Comparison of ENCODE assay signal across 9 cellular contexts in the genomic region with DNA sequence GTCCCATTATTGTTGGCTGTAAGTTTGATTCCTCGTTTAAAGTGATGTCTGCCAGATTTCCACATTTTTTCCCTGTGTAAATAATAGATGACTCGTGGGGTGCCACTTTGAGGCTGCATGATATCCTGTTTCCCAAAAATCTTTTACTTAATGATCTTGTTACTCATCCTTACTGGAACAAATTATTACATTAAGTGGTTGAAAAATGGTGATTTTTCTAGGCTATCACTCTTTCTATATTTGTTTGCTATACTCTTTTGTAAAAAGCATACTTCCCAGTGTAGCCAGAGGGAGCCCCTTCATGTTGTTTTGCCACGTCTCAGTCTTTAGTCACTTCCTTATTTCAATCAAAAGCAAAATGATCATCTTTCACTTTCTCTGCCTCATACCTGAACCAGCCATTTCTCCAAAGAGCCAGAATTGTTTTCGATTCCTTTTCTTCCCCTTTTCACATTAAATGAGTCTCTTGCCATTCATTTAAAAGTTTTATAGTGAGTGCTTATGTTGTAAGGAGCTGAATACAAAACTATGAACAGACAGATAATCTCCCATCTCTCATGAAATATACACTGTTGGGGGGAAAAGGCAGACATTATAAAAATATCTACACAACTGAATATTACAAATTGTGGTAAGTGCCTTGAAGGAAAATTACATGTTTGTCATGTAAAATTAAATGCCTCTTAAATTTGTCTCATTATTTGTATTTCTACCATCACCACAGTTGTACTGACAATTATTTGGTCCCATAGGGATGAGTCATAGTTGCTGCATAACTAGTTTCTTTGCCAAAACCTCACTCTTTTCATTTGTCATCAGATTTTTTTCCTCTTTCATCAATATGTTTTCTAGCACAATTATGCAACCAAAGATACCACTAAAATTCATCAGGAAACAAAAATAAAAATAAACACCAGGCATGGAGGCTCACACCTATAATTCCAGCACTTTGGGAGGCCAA. TPM values are rescaled to one million over a fixed set of nuclear protein-coding genes. Genes with fewer than 3 reads are reported as not detected.
DNase-seq lines count a peak whose midpoint lies in the region; ATAC-seq, FAIRE-seq and TF ChIP-seq lines count a peak whose summit lies in the region.
"Had no signal": no experiment of that assay in that cellular context is flagged by ENCODE, and none has a peak within 500 bp of the region (broad histone marks: within the 10 kb centered on the region; RNA-seq: fewer than 3 reads in every experiment).

No MANE protein-coding gene starts in this region.

- H3K9me3 Mint-ChIP-seq in CD4-positive, alpha-beta memory T cell = no peaks in the 10 kb centered on the region

- peak in 3 of 5 donors; percentile 11 to 37 (median 17) for DNase-seq in CD4-positive, alpha-beta memory T cell
- DNase-seq in GM19238 (ENCODE audit: insufficient read length, low spot score) (peak; percentile 23), RWPE2 (ENCODE audit: low spot score) (no peak), foreskin keratinocyte (peak; percentile 53 to 65), urothelium cell line (ENCODE audit: low spot score) (peak; percentile 53), COR-L47 (lab: John Stamatoyannopoulos, UW) (no peak), posterior cingulate gyrus (no peak)

- intact Hi-C loops in CD4-positive, alpha-beta memory T cell (cut with micrococcal nuclease) = no loop called here
- intact Hi-C loops in posterior cingulate gyrus (cut with DNase I) = no loop called here

- H3K4me3 ChIP-seq in CD4-positive, alpha-beta memory T cell (ENCODE audit: low read length in 2 of 2) = no peak overlapping the region
- no peak overlapping the region for H3K4me3 ChIP-seq in RWPE2 (ENCODE audit: severe bottlenecking)

- no peak for FAIRE-seq in urothelium cell line (lab: Jason Lieb, UNC)

- POLR2A ChIA-PET in CD4-positive, alpha-beta memory T cell (lab: Charles Lee; ENCODE audit: partially characterized antibody) = no interaction called here

- H3K4me1 ChIP-seq in CD4-positive, alpha-beta memory T cell (ENCODE audit: insufficient read depth, low read length) = peaks cover 5% of the 10 kb centered on the region
- H3K4me1 ChIP-seq in RWPE2 (ENCODE audit: insufficient read depth, poor library complexity, severe bottlenecking) (peaks cover 18% of the 10 kb centered on the region), foreskin keratinocyte (peaks cover 16% of the 10 kb centered on the region)

- no peaks in the 10 kb centered on the region for H3K9me3 ChIP-seq in CD4-positive, alpha-beta memory T cell (ENCODE audit: control insufficient read depth in 1 of 2, low read length in 2 of 2)
- no peaks in the 10 kb centered on the region for H3K9me3 ChIP-seq in RWPE2 (ENCODE audit: severe bottlenecking)

- H3K27me3 Mint-ChIP-seq in CD4-positive, alpha-beta memory T cell = peaks cover 0 to 2% of the 10 kb centered on the region in 2 donors

- ATAC-seq in HG03103 (IDR thresholded peaks at IDR 0.05; ENCODE audit: low read depth, unreplicated experiment) (peak; percentile 99), RWPE2 (ENCODE audit: low read depth) (peak; percentile 87), foreskin keratinocyte (peak; percentile 67)
- ATAC-seq: Panc1 had no signal

- H3K4me3 Mint-ChIP-seq in CD4-positive, alpha-beta memory T cell = peak overlapping the region; percentile 8 to 79 (median 54)

- H3K27ac ChIP-seq in CD4-positive, alpha-beta memory T cell (ENCODE audit: low read depth, low read length) = no peak overlapping the region
- H3K27ac ChIP-seq in RWPE2 (ENCODE audit: poor library complexity, severe bottlenecking) (peak overlapping the region; percentile 72), foreskin keratinocyte (no peak overlapping the region)

- TF ChIP-seq CTCF in RWPE2 (IDR thresholded peaks at IDR 0.05; ENCODE audit: poor library complexity, severe bottlenecking) = peak; percentile 55
- TF ChIP-seq CTCF in foreskin keratinocyte (conservative IDR thresholded peaks at IDR 0.05) = peak; percentile 62

- peak overlapping the region; percentile 27 to 79 (median 71) for H3K27ac Mint-ChIP-seq in CD4-positive, alpha-beta memory T cell

- H3K4me1 Mint-ChIP-seq in CD4-positive, alpha-beta memory T cell = peaks cover 7 to 13% (median 8%) of the 10 kb centered on the region in 4 donors

- H3K36me3 ChIP-seq in CD4-positive, alpha-beta memory T cell (ENCODE audit: insufficient read depth, low read length) = no peaks in the 10 kb centered on the region
- H3K36me3 ChIP-seq in RWPE2 (ENCODE audit: low read depth) = no peaks in the 10 kb centered on the region

- no peaks in the 10 kb centered on the region for H3K36me3 Mint-ChIP-seq in CD4-positive, alpha-beta memory T cell

- CTCF ChIA-PET in CD4-positive, alpha-beta memory T cell (lab: Charles Lee; ENCODE audit: partially characterized antibody) = no interaction called here

- no peaks in the 10 kb centered on the region for H3K27me3 ChIP-seq in CD4-positive, alpha-beta memory T cell (ENCODE audit: insufficient read depth, low read length)
- no peaks in the 10 kb centered on the region for H3K27me3 ChIP-seq in RWPE2 (ENCODE audit: insufficient read depth, poor library complexity, severe bottlenecking)
- H3K27me3 ChIP-seq in foreskin keratinocyte = no peaks in the 10 kb centered on the region

RNA-seq across cellular contexts. Expression of gene ADGRG7, which starts 41.5 kb away (rescaled TPM):
- total RNA-seq in CD4-positive, alpha-beta memory T cell = not detected
- polyA plus RNA-seq in CD4-positive, alpha-beta memory T cell = not detected
- not detected in 2 replicates for total RNA-seq in foreskin keratinocyte
- polyA plus RNA-seq in foreskin keratinocyte = not detected in 2 replicates

RNA-seq across cellular contexts. Expression of gene TFG, which starts 58.4 kb away (rescaled TPM):
- total RNA-seq in CD4-positive, alpha-beta memory T cell = 10 to 100 TPM; 42.3 to 44.9 TPM
- polyA plus RNA-seq in CD4-positive, alpha-beta memory T cell = 10 to 100 TPM; 50.8 to 56.6 TPM
- 124 and 133 TPM in 2 replicates for total RNA-seq in foreskin keratinocyte
- 151 and 155 TPM in 2 replicates for polyA plus RNA-seq in foreskin keratinocyte

Comparison
In these comparisons a context has a peak if more than half of its experiments do, and no peak if none do; other contexts are left out.
1. DNase-seq: peak in CD4-positive, alpha-beta memory T cell (3 of 5), GM19238 (single experiment), foreskin keratinocyte (2 of 2) and urothelium cell line (single experiment); none in RWPE2 (single experiment), COR-L47 (single experiment) and posterior cingulate gyrus (0 of 10).
2. Peak in every context shown above with its lines, with median percentiles within 50 percentile points of each other: ATAC-seq.